ENCODE assay signal across 8 cellular contexts in genomic region chr5:31638286-31638685, GRCh38. TPM values are rescaled to one million over a fixed set of nuclear protein-coding genes. Genes with fewer than 3 reads are reported as not detected.
A peak's percentile ranks its signal among the peaks of the same experiment; 100 is the strongest.
DNase-seq lines count a peak whose midpoint lies in the region; ATAC-seq and TF ChIP-seq lines count a peak whose summit lies in the region.

No MANE protein-coding gene starts in this region.

- peaks cover 23% of the 10 kb centered on the region for H3K27me3 Mint-ChIP-seq in activated CD4-positive, alpha-beta T cell treated with anti-CD3 and anti-CD28 coated beads, Interleukin-2, amount 10 ng/mL, durations not matched to agents 24 days and 14 days
- peaks cover 26 to 39% (median 33%) of the 10 kb centered on the region in 3 donors for H3K27me3 Mint-ChIP-seq in naive B cell

- H3K4me3 Mint-ChIP-seq in activated CD4-positive, alpha-beta T cell treated with anti-CD3 and anti-CD28 coated beads, Interleukin-2, amount 10 ng/mL, durations not matched to agents 24 days and 14 days = peak overlapping the region; percentile 89
- H3K4me3 Mint-ChIP-seq in naive B cell = peak overlapping the region; percentile 58 to 91 (median 86)

- DNase-seq in activated CD4-positive, alpha-beta T cell treated with anti-CD3 and anti-CD28 coated beads, Interleukin-2, amount 10 ng/mL, durations not matched to agents 24 days and 14 days = no peak
- DNase-seq in activated CD4-positive, alpha-beta T cell treated with anti-CD3 and anti-CD28 coated beads for 1 hour = no peak
- DNase-seq in HuH-7 (ENCODE audit: low spot score) (peak; percentile 14), choroid plexus epithelial cell (ENCODE audit: low read depth) (no peak), naive B cell (no peak), KG1 (lab: John Stamatoyannopoulos, UW) (no peak), GM10248 (ENCODE audit: extremely low spot score) (no peak)

- TF ChIP-seq CTCF in choroid plexus epithelial cell (conservative IDR thresholded peaks at IDR 0.05; ENCODE audit: low read depth, low read length) = no peak
- no peak for TF ChIP-seq CTCF in GM10248 (IDR thresholded peaks at IDR 0.05; ENCODE audit: control extremely low read depth, extremely low read depth, low read depth, missing control alignments)

- H3K9me3 Mint-ChIP-seq in activated CD4-positive, alpha-beta T cell treated with anti-CD3 and anti-CD28 coated beads, Interleukin-2, amount 10 ng/mL, durations not matched to agents 24 days and 14 days = no peaks in the 10 kb centered on the region
- H3K9me3 Mint-ChIP-seq in naive B cell = peaks cover 0 to 3% (median 0%) of the 10 kb centered on the region in 7 donors

- ATAC-seq in naive B cell (ENCODE audit: low read depth in 2 of 2) (peak in 1 of 2 donors; percentile 13), HG03521 (IDR thresholded peaks at IDR 0.05; ENCODE audit: unreplicated experiment) (no peak)

- intact Hi-C loops in activated CD4-positive, alpha-beta T cell treated with anti-CD3 and anti-CD28 coated beads, Interleukin-2, amount 10 ng/mL, durations not matched to agents 24 days and 14 days (cut with micrococcal nuclease) = loop anchor here (5.0 kb wide), 1 partner anchor 106 kb away; the partner anchor contains the start of genes C5orf22 and DROSHA

- CTCF ChIA-PET in GM10248 (lab: Yijun Ruan, JAX) = interaction anchor here (0.8 to 3.3 kb wide), 10 partner anchors 9 to 455 kb away, joined by 3 to 29 read pairs (median 4); no protein-coding TSS in a partner anchor

- H3K4me3 ChIP-seq in choroid plexus epithelial cell (ENCODE audit: low read depth, low read length) = peak overlapping the region; percentile 62

- H3K27ac Mint-ChIP-seq in activated CD4-positive, alpha-beta T cell treated with anti-CD3 and anti-CD28 coated beads, Interleukin-2, amount 10 ng/mL, durations not matched to agents 24 days and 14 days = no peak overlapping the region
- peak overlapping the region in 2 of 6 donors; percentile 77 to 80 for H3K27ac Mint-ChIP-seq in naive B cell

- no peaks in the 10 kb centered on the region for H3K36me3 Mint-ChIP-seq in activated CD4-positive, alpha-beta T cell treated with anti-CD3 and anti-CD28 coated beads, Interleukin-2, amount 10 ng/mL, durations not matched to agents 24 days and 14 days (ENCODE audit: low read depth)
- H3K36me3 Mint-ChIP-seq in naive B cell = no peaks in the 10 kb centered on the region

- peaks cover 4% of the 10 kb centered on the region for H3K4me1 Mint-ChIP-seq in activated CD4-positive, alpha-beta T cell treated with anti-CD3 and anti-CD28 coated beads, Interleukin-2, amount 10 ng/mL, durations not matched to agents 24 days and 14 days
- H3K4me1 Mint-ChIP-seq in naive B cell = peaks cover 0 to 15% (median 12%) of the 10 kb centered on the region in 3 donors

- POLR2A ChIA-PET in GM10248 (lab: Yijun Ruan, JAX) = no interaction called here

RNA-seq across cellular contexts. Expression of gene PDZD2, which starts 0.6 kb away (rescaled TPM):
- total RNA-seq in activated CD4-positive, alpha-beta T cell treated with anti-CD3 and anti-CD28 coated beads, Interleukin-2, amount 10 ng/mL, durations not matched to agents 24 days and 14 days = not detected in 2 replicates
- under 1 TPM in 5 of 6 donors, not detected in 1; 0.05 to 0.24 (median 0.06) TPM for polyA plus RNA-seq in naive B cell (ENCODE audit: low read depth in 6 of 6)
